ENCODE assay signal across 9 cellular contexts in genomic region chr9:94603259-94603776, GRCh38. TPM values are rescaled to one million over a fixed set of nuclear protein-coding genes. Genes with fewer than 3 reads are reported as not detected.
DNase-seq lines count a peak whose midpoint lies in the region; ATAC-seq and TF ChIP-seq lines count a peak whose summit lies in the region.
"Had no signal": no experiment of that assay in that cellular context is flagged by ENCODE, and none has a peak within 500 bp of the region (broad histone marks: within the 10 kb centered on the region; RNA-seq: fewer than 3 reads in every experiment).

No MANE protein-coding gene starts in this region.

- H3K9me3 ChIP-seq in gastroesophageal sphincter (no peaks in the 10 kb centered on the region), thyroid gland (no peaks in the 10 kb centered on the region)

- TF ChIP-seq EP300 in gastroesophageal sphincter (IDR thresholded peaks at IDR 0.05) = no peak

- peaks cover 0 to 9% (median 0%) of the 10 kb centered on the region in 3 donors for H3K4me1 ChIP-seq in gastroesophageal sphincter
- H3K4me1 ChIP-seq in thyroid gland = no peaks in the 10 kb centered on the region

- H3K27me3 ChIP-seq in gastroesophageal sphincter (peaks cover 9% of the 10 kb centered on the region), thyroid gland (no peaks in the 10 kb centered on the region)

- WGBS in gastroesophageal sphincter (ENCODE audit: low coverage in 1 of 2), 2 donors = 11 to 41% methylated on average over 2 to 6 of the region's 15 CpGs
- 24 to 29% methylated on average over 10 to 15 of the region's 15 CpGs for WGBS in thyroid gland, 2 donors

- TF ChIP-seq POLR2A in gastroesophageal sphincter (IDR thresholded peaks at IDR 0.05) (no peak), thyroid gland (IDR thresholded peaks at IDR 0.05) (no peak)

- intact Hi-C loops in thyroid gland (cut with DNase I) = no loop called here

- ATAC-seq in gastroesophageal sphincter (peak; percentile 65), GM21825 (IDR thresholded peaks at IDR 0.05; ENCODE audit: unreplicated experiment) (no peak)

- DNase-seq in EL = peak; percentile 75
- peak; percentile 91 for DNase-seq in HuH-7.5 (ENCODE audit: low spot score)
- DNase-seq in RPMI7951 (ENCODE audit: low read depth) = peak; percentile 67
- DNase-seq in activated T-helper 9 cell treated with anti-CD3 and anti-CD28 coated beads, Interleukin-2, amount 50 U/mL, for 16 hours (ENCODE audit: low read depth) = peak; percentile 21
- peak; percentile 88 for DNase-seq in osteocyte (ENCODE audit: extremely low spot score, unreplicated experiment)
- peak; percentile 55 to 62 for DNase-seq in thyroid gland

- H3K4me3 ChIP-seq in gastroesophageal sphincter = no peak overlapping the region
- H3K4me3 ChIP-seq in thyroid gland (replicated peaks in 1 of 3) = no peak overlapping the region

- no peaks in the 10 kb centered on the region for H3K36me3 Mint-ChIP-seq in osteocyte (ENCODE audit: unreplicated experiment)

- H3K9me3 Mint-ChIP-seq in osteocyte (ENCODE audit: unreplicated experiment) = no peaks in the 10 kb centered on the region

- H3K36me3 ChIP-seq in gastroesophageal sphincter = no peaks in the 10 kb centered on the region
- no peaks in the 10 kb centered on the region for H3K36me3 ChIP-seq in thyroid gland

- peaks cover 48% of the 10 kb centered on the region for H3K27me3 Mint-ChIP-seq in osteocyte (ENCODE audit: unreplicated experiment)

- peak in 3 of 4 experiments; percentile 16 to 61 (median 17) for TF ChIP-seq CTCF in gastroesophageal sphincter (IDR thresholded peaks at IDR 0.05)
- TF ChIP-seq CTCF in osteocyte (IDR thresholded peaks at IDR 0.05) = peak; percentile 77
- peak in 5 of 6 experiments; percentile 20 to 71 (median 60) for TF ChIP-seq CTCF in thyroid gland (IDR thresholded peaks at IDR 0.05)

- H3K27ac Mint-ChIP-seq in osteocyte (ENCODE audit: unreplicated experiment) = no peak overlapping the region

- H3K27ac ChIP-seq in gastroesophageal sphincter = no peak overlapping the region
- H3K27ac ChIP-seq in thyroid gland = no peak overlapping the region

- H3K4me1 Mint-ChIP-seq in osteocyte (ENCODE audit: unreplicated experiment) = peaks cover 6% of the 10 kb centered on the region

- no peak overlapping the region for H3K4me3 Mint-ChIP-seq in osteocyte (ENCODE audit: unreplicated experiment)

RNA-seq across cellular contexts. Expression of gene FBP2, which starts 9.7 kb away (rescaled TPM):
- total RNA-seq in RPMI7951 (2014; rRNA removed; shearing (Covaris generic)) = not detected in 2 replicates
- total RNA-seq in gastroesophageal sphincter (not detected), osteocyte (not detected in 2 replicates), thyroid gland (not detected)
- total RNA-seq: dermis microvascular lymphatic vessel endothelial cell had no signal

RNA-seq across cellular contexts. Expression of gene FBP1, which starts 36.0 kb away (rescaled TPM):
- not detected in 2 replicates for total RNA-seq in RPMI7951 (2014; rRNA removed; shearing (Covaris generic))
- total RNA-seq in gastroesophageal sphincter (1 to 10 TPM in 2 of 4 donors, under 1 TPM in 1, not detected in 1; 0.72 to 6.3 (median 2.3) TPM), osteocyte (not detected in 2 replicates), thyroid gland (10 to 100 TPM; 20.3 to 31.8 (median 23.1) TPM)

RNA-seq across cellular contexts. Expression of gene PCAT7, which starts 48.4 kb away (rescaled TPM):
- 0.29 and 0.36 TPM in 2 replicates for total RNA-seq in RPMI7951 (2014; rRNA removed; shearing (Covaris generic))
- total RNA-seq in gastroesophageal sphincter = not detected
- 14.6 and 15.2 TPM in 2 replicates for total RNA-seq in osteocyte
- total RNA-seq in thyroid gland = not detected
- total RNA-seq: dermis microvascular lymphatic vessel endothelial cell had no signal

Comparison
In these comparisons a context has a peak if more than half of its experiments do, and no peak if none do; other contexts are left out.
1. DNase-seq: peak in every context shown above with its lines; median percentile 91 in HuH-7.5; 88 in osteocyte; 75 in EL; 67 in RPMI7951; 58 in thyroid gland; 21 in activated T-helper 9 cell treated with anti-CD3 and anti-CD28 coated beads, Interleukin-2, amount 50 U/mL, for 16 hours.
2. CTCF ChIP-seq: peak in every context shown above with its lines; median percentile 77 in osteocyte; 60 in thyroid gland; 17 in gastroesophageal sphincter.
3. RNA of gene PCAT7, which starts 48.4 kb away (total RNA-seq): 14.6 to 15.2 TPM in osteocyte; 0.29 to 0.36 TPM in RPMI7951, not detected in gastroesophageal sphincter and not detected in thyroid gland; every median in the first group is over 10 times any median in the second.